8 cellular contexts compared by ENCODE assay signal in genomic region chr19:6362024-6362344, GRCh38. TPM values are rescaled to one million over a fixed set of nuclear protein-coding genes. Genes with fewer than 3 reads are reported as not detected.
A peak's percentile ranks its signal among the peaks of the same experiment; 100 is the strongest.
DNase-seq lines count a peak whose midpoint lies in the region; ATAC-seq, FAIRE-seq and TF ChIP-seq lines count a peak whose summit lies in the region.

No MANE protein-coding gene starts in this region.

- peak overlapping the region; percentile 88 for H3K4me2 ChIP-seq in GM12878 (ENCODE audit: control insufficient read depth, insufficient read depth)

- no TSS peak for BruUV-seq in GM12878 (replicated peaks; lab: Mats Ljungman, UMichigan)

- H3K9me3 ChIP-seq in left ventricle myocardium inferior (replicated peaks), result no peaks in the 10 kb centered on the region
- no peaks in the 10 kb centered on the region for H3K9me3 ChIP-seq in GM12878 (replicated peaks; ENCODE audit: control insufficient read depth, insufficient read depth, low read length)
- no peaks in the 10 kb centered on the region for H3K9me3 ChIP-seq in lung (ENCODE audit: control insufficient read depth in 2 of 2, insufficient read depth in 1 of 2, low read length in 1 of 2)
- H3K9me3 ChIP-seq in uterus, result no peaks in the 10 kb centered on the region

- CTCF ChIA-PET in GM12878 (lab: Yijun Ruan, JAX), result no interaction called here

- H3K4me3 ChIP-seq in left ventricle myocardium inferior (peak overlapping the region; percentile 98), GM12878 (peak overlapping the region; percentile 99), lung (peak overlapping the region; percentile 93), uterus (peak overlapping the region; percentile 86 to 100)

- no peak for TF ChIP-seq RAD21 in GM12878 (IDR thresholded peaks at IDR 0.05; ENCODE audit: insufficient read depth, low read depth, low read length)

- H3K79me2 ChIP-seq in GM12878 (ENCODE audit: control insufficient read depth, insufficient read depth, low read length), result peaks cover 15% of the 10 kb centered on the region

- H3K27me3 ChIP-seq in left ventricle myocardium inferior (ENCODE audit: low read depth), result no peaks in the 10 kb centered on the region
- H3K27me3 ChIP-seq in GM12878 (replicated peaks in 1 of 2; ENCODE audit: control insufficient read depth in 2 of 2, insufficient read depth in 2 of 2, low read length in 1 of 2), result no peaks in the 10 kb centered on the region
- no peaks in the 10 kb centered on the region for H3K27me3 ChIP-seq in lung (ENCODE audit: control insufficient read depth, insufficient read depth)
- no peaks in the 10 kb centered on the region for H3K27me3 ChIP-seq in uterus

- H2AFZ ChIP-seq in GM12878 (ENCODE audit: control insufficient read depth, low read depth, low read length), result peak overlapping the region; percentile 47

- H3K36me3 ChIP-seq in left ventricle myocardium inferior, result peaks cover 42% of the 10 kb centered on the region
- H3K36me3 ChIP-seq in GM12878 (ENCODE audit: control insufficient read depth in 2 of 2, insufficient read depth in 2 of 2, low read length in 1 of 2), result peaks cover 5 to 6% of the 10 kb centered on the region in 2 experiments; a peak in 3 of 4 replicates
- H3K36me3 ChIP-seq in lung (ENCODE audit: control insufficient read depth in 2 of 2, insufficient read depth in 2 of 2, low read length in 2 of 2), result peaks cover 8 to 18% of the 10 kb centered on the region in 2 donors
- H3K36me3 ChIP-seq in uterus, result no peaks in the 10 kb centered on the region

- POLR2A ChIA-PET in GM12878 (lab: Charles Lee), result interaction anchor here (0.6 to 3.9 kb wide), 3 partner anchors 10 to 180 kb away, joined by 3 to 30 read pairs (median 6); partner anchors contain the start of genes ALKBH7 and KHSRP

- peak overlapping the region; percentile 94 for H3K27ac ChIP-seq in left ventricle myocardium inferior (replicated peaks)
- H3K27ac ChIP-seq in GM12878 (ENCODE audit: control insufficient read depth, insufficient read depth), result peak overlapping the region; percentile 76
- H3K27ac ChIP-seq in lung (ENCODE audit: low read depth in 1 of 2, low read length in 1 of 2), result peak overlapping the region; percentile 78 to 85
- peak overlapping the region; percentile 84 to 93 for H3K27ac ChIP-seq in uterus

- 11% methylated on average over 5 of the region's 7 CpGs for whole genome bisulfite sequencing in GM12878 (ENCODE audit: insufficient coverage, insufficient replicate concordance, low lambda C conversion rate, missing lambda C conversion rate)
- 0% methylated on average over 7 of the region's 7 CpGs for whole genome bisulfite sequencing in lung, 2 donors

- no peaks in the 10 kb centered on the region for H4K20me1 ChIP-seq in GM12878 (ENCODE audit: control insufficient read depth, insufficient read depth)

- no peak for TF ChIP-seq CTCF in left ventricle myocardium inferior (IDR thresholded peaks at IDR 0.05; ENCODE audit: borderline replicate concordance)
- no peak for TF ChIP-seq CTCF in GM12878 (IDR thresholded peaks at IDR 0.05 in 2 of 3, conservative IDR thresholded peaks at IDR 0.05 in 1 of 3; ENCODE audit: control insufficient read depth in 2 of 3, extremely low read depth in 1 of 3, insufficient read depth in 1 of 3, low read depth in 3 of 3, low read length in 3 of 3)
- TF ChIP-seq CTCF in lung (IDR thresholded peaks at IDR 0.05; ENCODE audit: control extremely low read depth, extremely low read depth), result no peak
- TF ChIP-seq CTCF in uterus (IDR thresholded peaks at IDR 0.05), result no peak

- FAIRE-seq in GM12878 (lab: Jason Lieb, UNC), result no peak
- no peak for FAIRE-seq in RCC 7860 (lab: Jason Lieb, UNC)

- no peak for TF ChIP-seq POLR2A in GM12878 (IDR thresholded peaks at IDR 0.05; ENCODE audit: low read depth, low read length)
- TF ChIP-seq POLR2A in uterus (IDR thresholded peaks at IDR 0.05), result no peak

- in situ Hi-C loops in GM12878 (cut with MboI), result no loop called here

- ATAC-seq in Right ventricle myocardium superior (ENCODE audit: poor library complexity) (no peak), GM12878 (peak; percentile 44), lung (ENCODE audit: insufficient read depth, low FRiP score) (no peak)

- DNase-seq in left ventricle myocardium inferior, result no peak
- no peak for DNase-seq in Right ventricle myocardium superior
- no peak for DNase-seq in GM12878 (ENCODE audit: low read depth, low spot score)
- DNase-seq in lung (ENCODE audit: low spot score), result no peak
- DNase-seq in uterus, result peak; percentile 42 to 43
- no peak for DNase-seq in DMS153 treated with DMSO at 0.1 percent for 48 hours (lab: John Stamatoyannopoulos, UW; ENCODE audit: unreplicated experiment)
- no peak for DNase-seq in RCC 7860 (ENCODE audit: low spot score)
- DNase-seq in NK-92 treated with Interleukin-12 subunit alpha and Interleukin-12 subunit beta, amount 100 ng/mL, for 24 hours (lab: John Stamatoyannopoulos, UW), result no peak

- RAD21 ChIA-PET in GM12878 (lab: Charles Lee; ENCODE audit: unreplicated experiment), result interaction anchor here (1.6 kb wide), 1 partner anchor 10 kb away, joined by 9 read pairs; the partner anchor contains the start of gene ALKBH7

- H3K4me1 ChIP-seq in left ventricle myocardium inferior (peaks cover 15% of the 10 kb centered on the region), GM12878 (ENCODE audit: control insufficient read depth, insufficient read depth, low read length) (no peaks in the 10 kb centered on the region), lung (ENCODE audit: control insufficient read depth in 2 of 2, insufficient read depth in 2 of 2, low read length in 2 of 2) (peaks cover 2 to 5% of the 10 kb centered on the region in 2 donors), uterus (no peaks in the 10 kb centered on the region)

- SMC1A ChIA-PET in GM12878 (lab: Charles Lee; ENCODE audit: uncharacterized antibody, unreplicated experiment), result no interaction called here

- TF ChIP-seq EP300 in GM12878 (IDR thresholded peaks at IDR 0.05; ENCODE audit: borderline replicate concordance in 1 of 2, control insufficient read depth in 1 of 2, low read depth in 2 of 2, low read length in 2 of 2), result no peak

- intact Hi-C loops in left ventricle myocardium inferior (cut with micrococcal nuclease) (no loop called here), Right ventricle myocardium superior (cut with DNase I) (no loop called here), GM12878 (cut with micrococcal nuclease; ENCODE audit: unreplicated experiment) (no loop called here), uterus (cut with DNase I; ENCODE audit: low total_unique reads) (no loop called here)

- H3K9ac ChIP-seq in GM12878 (ENCODE audit: control insufficient read depth, insufficient read depth, low read length), result peak overlapping the region; percentile 77

RNA-seq across cellular contexts. Expression of gene CLPP, which starts 0.7 kb away (rescaled TPM):
- total RNA-seq in left ventricle myocardium inferior (72.3 TPM), Right ventricle myocardium superior (79.7 TPM), GM12878 (2014; rRNA removed) (138 and 162 TPM in 2 replicates), GM12878 (2014; rRNA removed; fragmentation: Illumina TruSeq; extraction: Trizol) (57.1 and 62.7 TPM in 2 replicates), GM12878 (2021) (137 and 151 TPM in 2 replicates), lung (10 to 100 TPM; 21.3 to 80.7 TPM), uterus (10 to 100 TPM; 23.9 to 99.7 (median 52.1) TPM)
- 12.8 and 23.9 TPM in 2 replicates for total RNA-seq in GM12878 (2013; cell fraction: nucleolus; rRNA removed)
- polyA plus RNA-seq in GM12878 (2011; ENCODE audit: low read depth), result 23.7 TPM
- polyA plus RNA-seq in GM12878 (2011; rRNA removed) (37.8 and 89.2 TPM in 2 replicates), GM12878 (2014; fragmentation: Illumina TruSeq; extraction: Trizol) (7.4 and 37.6 TPM in 2 replicates), GM12878 (2014; fragmentation: Nextera tagmentation; extraction: Ambion mirVana) (1 to 10 TPM; 4.6 to 9.8 TPM), GM12878 (2014; rRNA removed) (157 and 176 TPM in 2 replicates), GM12878 (2016; fragmentation: Nextera tagmentation; extraction: Ambion mirVana) (100 to 1,000 TPM; 157 to 170 TPM), lung (10 to 100 TPM; 57.8 to 89.7 TPM)
- 210 and 376 TPM in 2 replicates for polyA plus RNA-seq in GM12878 (2011; cell fraction: cytosol; rRNA removed)
- 132 and 167 TPM in 2 replicates for polyA plus RNA-seq in GM12878 (2011; cell fraction: nucleus; rRNA removed)
- polyA plus RNA-seq in GM12878 (2012), result 91.2 and 95.4 TPM in 2 replicates
- polyA minus RNA-seq in GM12878 (2011; rRNA and poly(A)+ RNA removed), result 32.8 and 79.7 TPM in 2 replicates
- 30.9 and 36.9 TPM in 2 replicates for polyA minus RNA-seq in GM12878 (2011; cell fraction: cytosol; rRNA and poly(A)+ RNA removed)
- polyA minus RNA-seq in GM12878 (2011; cell fraction: nucleus; rRNA and poly(A)+ RNA removed), result 10.3 and 20.2 TPM in 2 replicates

RNA-seq across cellular contexts. Expression of gene ALKBH7, which starts 10.6 kb away (rescaled TPM):
- total RNA-seq in left ventricle myocardium inferior (142 TPM), Right ventricle myocardium superior (134 TPM), GM12878 (2014; rRNA removed) (57.7 and 64.9 TPM in 2 replicates), GM12878 (2014; rRNA removed; fragmentation: Illumina TruSeq; extraction: Trizol) (11.8 and 15.1 TPM in 2 replicates), GM12878 (2021) (82.5 and 89.6 TPM in 2 replicates), lung (10 to 100 TPM; 26.8 to 84.2 TPM), uterus (10 to 100 TPM; 17.4 to 84.8 (median 42.7) TPM)
- 6.6 and 7.0 TPM in 2 replicates for total RNA-seq in GM12878 (2013; cell fraction: nucleolus; rRNA removed)
- 11.3 TPM for polyA plus RNA-seq in GM12878 (2011; ENCODE audit: low read depth)
- polyA plus RNA-seq in GM12878 (2011; rRNA removed) (10.9 and 22.9 TPM in 2 replicates), GM12878 (2014; fragmentation: Illumina TruSeq; extraction: Trizol) (0.98 and 7.0 TPM in 2 replicates), GM12878 (2014; fragmentation: Nextera tagmentation; extraction: Ambion mirVana) (1 to 10 TPM in 1 of 2 experiments, under 1 TPM in 1; 0.31 to 5.8 TPM), GM12878 (2014; rRNA removed) (58.7 and 69.6 TPM in 2 replicates), GM12878 (2016; fragmentation: Nextera tagmentation; extraction: Ambion mirVana) (10 to 100 TPM; 52.3 to 63.6 TPM), lung (10 to 100 TPM; 49.6 to 57.1 TPM)
- 54.3 and 71.1 TPM in 2 replicates for polyA plus RNA-seq in GM12878 (2011; cell fraction: cytosol; rRNA removed)
- 23.7 and 27.9 TPM in 2 replicates for polyA plus RNA-seq in GM12878 (2011; cell fraction: nucleus; rRNA removed)
- 60.4 and 60.9 TPM in 2 replicates for polyA plus RNA-seq in GM12878 (2012)
- 3.7 and 14.7 TPM in 2 replicates for polyA minus RNA-seq in GM12878 (2011; rRNA and poly(A)+ RNA removed)
- 4.8 and 11.5 TPM in 2 replicates for polyA minus RNA-seq in GM12878 (2011; cell fraction: cytosol; rRNA and poly(A)+ RNA removed)
- 4.0 and 5.6 TPM in 2 replicates for polyA minus RNA-seq in GM12878 (2011; cell fraction: nucleus; rRNA and poly(A)+ RNA removed)

RNA-seq across cellular contexts. Expression of gene PSPN, which starts 13.7 kb away (rescaled TPM):
- total RNA-seq in left ventricle myocardium inferior (1.2 TPM), Right ventricle myocardium superior (0.75 TPM), GM12878 (2014; rRNA removed) (0.79 and 1.0 TPM in 2 replicates), GM12878 (2014; rRNA removed; fragmentation: Illumina TruSeq; extraction: Trizol) (0.67 and 0.83 TPM in 2 replicates), GM12878 (2021) (1.1 and 1.2 TPM in 2 replicates), lung (1 to 10 TPM; 1.5 TPM), uterus (1 to 10 TPM in 2 of 4 donors, under 1 TPM in 1, not detected in 1; 0.26 to 2.2 (median 1.8) TPM)
- total RNA-seq in GM12878 (2013; cell fraction: nucleolus; rRNA removed), result 3.3 and 4.4 TPM in 2 replicates
- 0.71 TPM for polyA plus RNA-seq in GM12878 (2011; ENCODE audit: low read depth)
- polyA plus RNA-seq in GM12878 (2011; rRNA removed) (0.50 and 0.84 TPM in 2 replicates), GM12878 (2014; fragmentation: Illumina TruSeq; extraction: Trizol) (0.41 and 0.65 TPM in 2 replicates), GM12878 (2014; fragmentation: Nextera tagmentation; extraction: Ambion mirVana) (under 1 TPM; 0.27 to 0.47 TPM), GM12878 (2014; rRNA removed) (0.58 and 0.81 TPM in 2 replicates), GM12878 (2016; fragmentation: Nextera tagmentation; extraction: Ambion mirVana) (1 to 10 TPM in 1 of 2 experiments, under 1 TPM in 1; 0.57 to 1.2 TPM), lung (under 1 TPM; 0.50 to 0.79 TPM)
- polyA plus RNA-seq in GM12878 (2011; cell fraction: cytosol; rRNA removed), result 0.93 and 0.95 TPM in 2 replicates
- polyA plus RNA-seq in GM12878 (2011; cell fraction: nucleus; rRNA removed), result 1.2 and 1.7 TPM in 2 replicates
- 0.77 and 0.84 TPM in 2 replicates for polyA plus RNA-seq in GM12878 (2012)
- 1.0 and 1.5 TPM in 2 replicates for polyA minus RNA-seq in GM12878 (2011; rRNA and poly(A)+ RNA removed)
- polyA minus RNA-seq in GM12878 (2011; cell fraction: cytosol; rRNA and poly(A)+ RNA removed), result 0.53 and 1.2 TPM in 2 replicates
- polyA minus RNA-seq in GM12878 (2011; cell fraction: nucleus; rRNA and poly(A)+ RNA removed), result 0.60 and 1.1 TPM in 2 replicates

RNA-seq across cellular contexts. Expression of gene ACER1, which starts 28.6 kb away (rescaled TPM):
- not detected for total RNA-seq in left ventricle myocardium inferior
- total RNA-seq in Right ventricle myocardium superior, result not detected
- total RNA-seq in GM12878 (2013; cell fraction: nucleolus; rRNA removed), result not detected in 2 replicates
- not detected in 2 replicates for total RNA-seq in GM12878 (2014; rRNA removed)
- not detected in 2 replicates for total RNA-seq in GM12878 (2014; rRNA removed; fragmentation: Illumina TruSeq; extraction: Trizol)
- not detected in 2 replicates for total RNA-seq in GM12878 (2021)
- not detected for polyA plus RNA-seq in GM12878 (2011; ENCODE audit: low read depth)
- polyA plus RNA-seq in GM12878 (2011; rRNA removed), result not detected in 2 replicates
- polyA plus RNA-seq in GM12878 (2011; cell fraction: cytosol; rRNA removed), result 0.03 and 0.07 TPM in 2 replicates
- not detected in 2 replicates for polyA plus RNA-seq in GM12878 (2011; cell fraction: nucleus; rRNA removed)
- not detected in 2 replicates for polyA plus RNA-seq in GM12878 (2012)
- polyA plus RNA-seq in GM12878 (2014; fragmentation: Illumina TruSeq; extraction: Trizol), result not detected in 2 replicates
- polyA plus RNA-seq in GM12878 (2014; fragmentation: Nextera tagmentation; extraction: Ambion mirVana), result not detected
- not detected in 2 replicates for polyA plus RNA-seq in GM12878 (2014; rRNA removed)
- not detected for polyA plus RNA-seq in GM12878 (2016; fragmentation: Nextera tagmentation; extraction: Ambion mirVana)
- not detected in 2 replicates for polyA minus RNA-seq in GM12878 (2011; rRNA and poly(A)+ RNA removed)
- polyA minus RNA-seq in GM12878 (2011; cell fraction: cytosol; rRNA and poly(A)+ RNA removed), result not detected in 2 replicates
- polyA minus RNA-seq in GM12878 (2011; cell fraction: nucleus; rRNA and poly(A)+ RNA removed), result not detected in 2 replicates
- not detected for total RNA-seq in lung
- polyA plus RNA-seq in lung, result under 1 TPM in 1 of 2 donors, not detected in 1; 0.06 TPM
- total RNA-seq in uterus, result under 1 TPM in 1 of 4 donors, not detected in 3; 0.61 TPM

RNA-seq across cellular contexts. Expression of gene GTF2F1, which starts 31.0 kb away (rescaled TPM):
- total RNA-seq in left ventricle myocardium inferior, result 33.8 TPM
- 30.5 TPM for total RNA-seq in Right ventricle myocardium superior
- 14.1 and 18.4 TPM in 2 replicates for total RNA-seq in GM12878 (2013; cell fraction: nucleolus; rRNA removed)
- 42.7 and 45.0 TPM in 2 replicates for total RNA-seq in GM12878 (2014; rRNA removed)
- 55.4 and 57.3 TPM in 2 replicates for total RNA-seq in GM12878 (2014; rRNA removed; fragmentation: Illumina TruSeq; extraction: Trizol)
- 57.8 and 61.7 TPM in 2 replicates for total RNA-seq in GM12878 (2021)
- polyA plus RNA-seq in GM12878 (2011; ENCODE audit: low read depth), result 32.2 TPM
- polyA plus RNA-seq in GM12878 (2011; rRNA removed), result 39.6 and 50.4 TPM in 2 replicates
- 65.1 and 90.7 TPM in 2 replicates for polyA plus RNA-seq in GM12878 (2011; cell fraction: cytosol; rRNA removed)
- 34.5 and 62.4 TPM in 2 replicates for polyA plus RNA-seq in GM12878 (2011; cell fraction: nucleus; rRNA removed)
- 59.6 and 77.8 TPM in 2 replicates for polyA plus RNA-seq in GM12878 (2012)
- 29.6 and 53.1 TPM in 2 replicates for polyA plus RNA-seq in GM12878 (2014; fragmentation: Illumina TruSeq; extraction: Trizol)
- polyA plus RNA-seq in GM12878 (2014; fragmentation: Nextera tagmentation; extraction: Ambion mirVana), result 1 to 10 TPM; 4.5 to 8.7 TPM
- polyA plus RNA-seq in GM12878 (2014; rRNA removed), result 55.1 and 61.3 TPM in 2 replicates
- polyA plus RNA-seq in GM12878 (2016; fragmentation: Nextera tagmentation; extraction: Ambion mirVana), result 10 to 100 TPM; 39.2 to 46.7 TPM
- 44.7 and 60.2 TPM in 2 replicates for polyA minus RNA-seq in GM12878 (2011; rRNA and poly(A)+ RNA removed)
- polyA minus RNA-seq in GM12878 (2011; cell fraction: cytosol; rRNA and poly(A)+ RNA removed), result 25.7 and 26.8 TPM in 2 replicates
- 8.1 and 13.3 TPM in 2 replicates for polyA minus RNA-seq in GM12878 (2011; cell fraction: nucleus; rRNA and poly(A)+ RNA removed)
- total RNA-seq in lung, result 10 to 100 TPM; 45.4 to 53.5 TPM
- 10 to 100 TPM; 47.1 to 49.4 TPM for polyA plus RNA-seq in lung
- 10 to 100 TPM; 38.2 to 82.2 (median 61.8) TPM for total RNA-seq in uterus

Comparison
In these comparisons a context has a peak if more than half of its experiments do, and no peak if none do; other contexts are left out.
1. DNase-seq: peak in uterus (2 of 2); none in left ventricle myocardium inferior (single experiment), Right ventricle myocardium superior (single experiment), GM12878 (single experiment), lung (single experiment), DMS153 treated with DMSO at 0.1 percent for 48 hours (single experiment), RCC 7860 (single experiment) and NK-92 treated with Interleukin-12 subunit alpha and Interleukin-12 subunit beta, amount 100 ng/mL, for 24 hours (single experiment).
2. Peak in every context shown above with its lines, with median percentiles within 50 percentile points of each other: H3K27ac ChIP-seq and H3K4me3 ChIP-seq.